Comparison of ENCODE assay signal across 8 cellular contexts in the genomic region with DNA sequence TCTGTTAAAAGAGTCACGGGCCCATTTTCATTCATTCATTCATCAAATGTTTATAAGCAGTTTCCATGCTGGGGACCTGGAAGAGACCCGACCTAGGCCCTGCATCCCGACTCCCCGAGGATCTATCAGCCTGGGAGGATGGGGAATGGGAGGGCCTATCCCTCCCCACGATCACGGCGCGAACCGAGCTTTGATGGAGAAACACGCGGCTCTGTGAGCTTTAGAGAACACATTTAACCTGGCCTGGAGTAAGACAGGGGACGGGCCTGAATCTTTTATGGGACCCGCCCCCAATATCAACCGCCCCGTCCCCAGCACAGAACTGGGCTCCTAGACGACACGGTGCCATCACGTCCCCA. TPM values are rescaled to one million over a fixed set of nuclear protein-coding genes. Genes with fewer than 3 reads are reported as not detected.
A peak's percentile ranks its signal among the peaks of the same experiment; 100 is the strongest.
DNase-seq lines count a peak whose midpoint lies in the region; ATAC-seq and TF ChIP-seq lines count a peak whose summit lies in the region.

No MANE protein-coding gene starts in this region.

- WGBS in SK-N-SH (ENCODE audit: low lambda C conversion rate), result 2% methylated on average over 15 of the region's 18 CpGs
- 6 to 15% (median 9%) methylated on average over 15 to 18 of the region's 18 CpGs for WGBS in stomach, 5 donors

- H3F3A ChIP-seq in SK-N-SH (replicated peaks; ENCODE audit: insufficient read depth), result peaks cover under 1% of the 10 kb centered on the region

- H4K20me1 ChIP-seq in SK-N-SH (ENCODE audit: insufficient read depth), result no peaks in the 10 kb centered on the region

- no peaks in the 10 kb centered on the region for H3K9me2 ChIP-seq in SK-N-SH

- peaks cover 21% of the 10 kb centered on the region for H3K4me1 Mint-ChIP-seq in activated T-helper 1 cell treated with anti-CD3 and anti-CD28 coated beads, Interleukin-12 subunit alpha, Interleukin-12 subunit beta, Interleukin-2, Interleukin-4 antibody, amounts not matched to agents 30 ng/mL and 10 ng/mL and 1 ng/mL, durations not matched to agents 14 hours and 24 hours and 36 hours (ENCODE audit: low read depth)

- H3K9ac ChIP-seq in SK-N-SH (no peak overlapping the region), iPS-18a (ENCODE audit: low read length) (no peak overlapping the region)

- ATAC-seq in SK-N-SH treated with all-trans-retinoic acid at 6 μM for 48 hours (no peak), GM18858 (IDR thresholded peaks at IDR 0.05; ENCODE audit: unreplicated experiment) (no peak)

- peak overlapping the region; percentile 82 for H3K4me3 Mint-ChIP-seq in activated T-helper 1 cell treated with anti-CD3 and anti-CD28 coated beads, Interleukin-12 subunit alpha, Interleukin-12 subunit beta, Interleukin-2, Interleukin-4 antibody, amounts not matched to agents 30 ng/mL and 10 ng/mL and 1 ng/mL, durations not matched to agents 14 hours and 24 hours and 36 hours

- peak overlapping the region; percentile 88; the same call in 1 of the 2 replicates for H2AFZ ChIP-seq in SK-N-SH (ENCODE audit: low read depth)

- intact Hi-C loops in activated T-helper 1 cell treated with anti-CD3 and anti-CD28 coated beads, Interleukin-12 subunit alpha, Interleukin-12 subunit beta, Interleukin-2, Interleukin-4 antibody, amounts not matched to agents 30 ng/mL and 10 ng/mL and 1 ng/mL, durations not matched to agents 14 hours and 24 hours and 36 hours (cut with micrococcal nuclease), result loop anchor here (1.0 kb wide), 10 partner anchors 22 to 434 kb away; a partner anchor contains a TSS
- intact Hi-C loops in stomach (cut with DNase I; ENCODE audit: low total_unique reads), result no loop called here

- DNase-seq in SK-N-SH (no peak), stomach (no peak), Kasumi-1 (lab: John Stamatoyannopoulos, UW) (no peak), glomerular visceral epithelial cell (ENCODE audit: extremely low spot score) (no peak)
- DNase-seq in activated T-helper 1 cell treated with anti-CD3 and anti-CD28 coated beads, Interleukin-12 subunit alpha, Interleukin-12 subunit beta, Interleukin-2, Interleukin-4 antibody, amounts not matched to agents 30 ng/mL and 10 ng/mL and 1 ng/mL, durations not matched to agents 14 hours and 24 hours and 36 hours (ENCODE audit: low spot score), result no peak

- peaks cover 4% of the 10 kb centered on the region; the same call in 1 of the 2 replicates for H3K79me2 ChIP-seq in SK-N-SH (ENCODE audit: insufficient read depth)

- no peak overlapping the region for H3K27ac ChIP-seq in SK-N-SH (ENCODE audit: low read depth in 2 of 2, low read length in 1 of 2)
- H3K27ac ChIP-seq in iPS-18a (ENCODE audit: low read length), result no peak overlapping the region
- H3K27ac ChIP-seq in stomach, result peak overlapping the region in 4 of 5 donors; percentile 47 to 82 (median 64)

- H3K9me3 Mint-ChIP-seq in activated T-helper 1 cell treated with anti-CD3 and anti-CD28 coated beads, Interleukin-12 subunit alpha, Interleukin-12 subunit beta, Interleukin-2, Interleukin-4 antibody, amounts not matched to agents 30 ng/mL and 10 ng/mL and 1 ng/mL, durations not matched to agents 14 hours and 24 hours and 36 hours, result no peaks in the 10 kb centered on the region

- peak overlapping the region; percentile 72 for H3K4me2 ChIP-seq in SK-N-SH

- CTCF ChIA-PET in SK-N-SH (lab: Yijun Ruan, JAX), result interaction anchor here (1.2 to 2.1 kb wide), 2 partner anchors 24 to 100 kb away, joined by 3 to 11 read pairs; no protein-coding TSS in a partner anchor

- H3K27me3 ChIP-seq in SK-N-SH (ENCODE audit: insufficient read depth) (peaks cover 32% of the 10 kb centered on the region), iPS-18a (ENCODE audit: control insufficient read depth, insufficient read depth, low read length) (peaks cover 17% of the 10 kb centered on the region), stomach (peaks cover 0 to 11% (median 0%) of the 10 kb centered on the region in 3 donors)

- peaks cover 15% of the 10 kb centered on the region for H3K27me3 Mint-ChIP-seq in activated T-helper 1 cell treated with anti-CD3 and anti-CD28 coated beads, Interleukin-12 subunit alpha, Interleukin-12 subunit beta, Interleukin-2, Interleukin-4 antibody, amounts not matched to agents 30 ng/mL and 10 ng/mL and 1 ng/mL, durations not matched to agents 14 hours and 24 hours and 36 hours (ENCODE audit: insufficient read depth)

- TF ChIP-seq EP300 in SK-N-SH (IDR thresholded peaks at IDR 0.05; ENCODE audit: borderline replicate concordance in 1 of 2, low read depth in 1 of 2, low read length in 1 of 2), result no peak
- TF ChIP-seq EP300 in stomach (IDR thresholded peaks at IDR 0.05), result no peak

- TF ChIP-seq CTCF in SK-N-SH (IDR thresholded peaks at IDR 0.05) (no peak), stomach (IDR thresholded peaks at IDR 0.05) (no peak)

- H3K4me3 ChIP-seq in SK-N-SH (ENCODE audit: low read depth in 2 of 2, low read length in 1 of 2) (peak overlapping the region; percentile 42 to 46), iPS-18a (ENCODE audit: low read length) (peak overlapping the region; percentile 66), stomach (peak overlapping the region; percentile 30 to 99 (median 88))

- TF ChIP-seq POLR2A in stomach (IDR thresholded peaks at IDR 0.05), result no peak

- no peaks in the 10 kb centered on the region for H3K9me3 ChIP-seq in SK-N-SH
- no peaks in the 10 kb centered on the region for H3K9me3 ChIP-seq in iPS-18a (ENCODE audit: control insufficient read depth, low read depth, low read length)
- H3K9me3 ChIP-seq in stomach, result no peaks in the 10 kb centered on the region

- TF ChIP-seq RAD21 in SK-N-SH (IDR thresholded peaks at IDR 0.05; ENCODE audit: low read length), result no peak

- POLR2A ChIA-PET in SK-N-SH (lab: Yijun Ruan, JAX), result no interaction called here

- H3K27ac Mint-ChIP-seq in activated T-helper 1 cell treated with anti-CD3 and anti-CD28 coated beads, Interleukin-12 subunit alpha, Interleukin-12 subunit beta, Interleukin-2, Interleukin-4 antibody, amounts not matched to agents 30 ng/mL and 10 ng/mL and 1 ng/mL, durations not matched to agents 14 hours and 24 hours and 36 hours, result peak overlapping the region; percentile 69

- H3K4me1 ChIP-seq in SK-N-SH (ENCODE audit: control insufficient read depth in 1 of 2, insufficient read depth in 2 of 2, low read depth in 1 of 2, low read length in 1 of 2), result peaks cover 0 to 7% of the 10 kb centered on the region in 2 experiments; a peak in 1 of 4 replicates
- H3K4me1 ChIP-seq in iPS-18a (ENCODE audit: control insufficient read depth, low read depth, low read length), result peaks cover 4% of the 10 kb centered on the region
- peaks cover 13 to 46% (median 43%) of the 10 kb centered on the region in 4 donors for H3K4me1 ChIP-seq in stomach

- H3K36me3 ChIP-seq in SK-N-SH (replicated peaks in 1 of 2; ENCODE audit: control insufficient read depth in 1 of 2, insufficient read depth in 2 of 2, low read length in 1 of 2) (no peaks in the 10 kb centered on the region), iPS-18a (ENCODE audit: control insufficient read depth, low read depth, low read length) (no peaks in the 10 kb centered on the region), stomach (no peaks in the 10 kb centered on the region)

- no peaks in the 10 kb centered on the region for H3K36me3 Mint-ChIP-seq in activated T-helper 1 cell treated with anti-CD3 and anti-CD28 coated beads, Interleukin-12 subunit alpha, Interleukin-12 subunit beta, Interleukin-2, Interleukin-4 antibody, amounts not matched to agents 30 ng/mL and 10 ng/mL and 1 ng/mL, durations not matched to agents 14 hours and 24 hours and 36 hours (ENCODE audit: low read depth)

TF ChIP-seq in SK-N-SH treated with all-trans-retinoic acid at 6 μM for 48 hours, 23 proteins besides CTCF, POLR2A, EP300 and RAD21 (continues in another document):
- no peak for TF ChIP-seq ZC3H10 (CRISPR knock-in tag; IDR thresholded peaks at IDR 0.05)
- TF ChIP-seq, protein P1, sequence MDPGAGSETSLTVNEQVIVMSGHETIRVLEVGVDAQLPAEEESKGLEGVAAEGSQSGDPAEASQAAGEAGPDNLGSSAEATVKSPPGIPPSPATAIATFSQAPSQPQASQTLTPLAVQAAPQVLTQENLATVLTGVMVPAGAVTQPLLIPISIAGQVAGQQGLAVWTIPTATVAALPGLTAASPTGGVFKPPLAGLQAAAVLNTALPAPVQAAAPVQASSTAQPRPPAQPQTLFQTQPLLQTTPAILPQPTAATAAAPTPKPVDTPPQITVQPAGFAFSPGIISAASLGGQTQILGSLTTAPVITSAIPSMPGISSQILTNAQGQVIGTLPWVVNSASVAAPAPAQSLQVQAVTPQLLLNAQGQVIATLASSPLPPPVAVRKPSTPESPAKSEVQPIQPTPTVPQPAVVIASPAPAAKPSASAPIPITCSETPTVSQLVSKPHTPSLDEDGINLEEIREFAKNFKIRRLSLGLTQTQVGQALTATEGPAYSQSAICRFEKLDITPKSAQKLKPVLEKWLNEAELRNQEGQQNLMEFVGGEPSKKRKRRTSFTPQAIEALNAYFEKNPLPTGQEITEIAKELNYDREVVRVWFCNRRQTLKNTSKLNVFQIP (CRISPR knock-in tag; IDR thresholded peaks at IDR 0.05; ENCODE audit: borderline replicate concordance, low read depth), result no peak
- TF ChIP-seq TOX (CRISPR knock-in tag; IDR thresholded peaks at IDR 0.05; ENCODE audit: borderline replicate concordance), result no peak

RNA-seq across cellular contexts. Expression of a gene that starts 0.9 kb away (rescaled TPM):
- 8.5 and 9.7 TPM in 2 replicates for polyA plus RNA-seq in SK-N-SH (2012; rRNA removed)
- polyA plus RNA-seq in SK-N-SH (2012; cell fraction: cytosol; rRNA removed), result 4.9 and 8.5 TPM in 2 replicates
- 16.4 and 17.9 TPM in 2 replicates for polyA plus RNA-seq in SK-N-SH (2012; cell fraction: nucleus; rRNA removed)
- total RNA-seq in activated T-helper 1 cell treated with anti-CD3 and anti-CD28 coated beads, Interleukin-12 subunit alpha, Interleukin-12 subunit beta, Interleukin-2, Interleukin-4 antibody, amounts not matched to agents 30 ng/mL and 10 ng/mL and 1 ng/mL, durations not matched to agents 14 hours and 24 hours and 36 hours, result 4.4 TPM in 2 replicates
- total RNA-seq in stomach, result 10 to 100 TPM in 2 of 5 donors, 1 to 10 TPM in 3; 4.9 to 31.6 (median 9.3) TPM
- 1 to 10 TPM; 5.1 to 8.2 (median 7.8) TPM for polyA plus RNA-seq in stomach

RNA-seq across cellular contexts. Expression of a gene that starts 45.0 kb away (rescaled TPM):
- polyA plus RNA-seq in SK-N-SH (2012; rRNA removed), result 0.10 and 0.18 TPM in 2 replicates
- polyA plus RNA-seq in SK-N-SH (2012; cell fraction: cytosol; rRNA removed), result 0.23 and 0.29 TPM in 2 replicates
- 1.1 and 1.5 TPM in 2 replicates for polyA plus RNA-seq in SK-N-SH (2012; cell fraction: nucleus; rRNA removed)
- total RNA-seq in activated T-helper 1 cell treated with anti-CD3 and anti-CD28 coated beads, Interleukin-12 subunit alpha, Interleukin-12 subunit beta, Interleukin-2, Interleukin-4 antibody, amounts not matched to agents 30 ng/mL and 10 ng/mL and 1 ng/mL, durations not matched to agents 14 hours and 24 hours and 36 hours, result 0.05 and 0.17 TPM in 2 replicates
- under 1 TPM in 1 of 5 donors, not detected in 4; 0.18 TPM for total RNA-seq in stomach
- polyA plus RNA-seq in stomach, result under 1 TPM; 0.45 to 0.61 (median 0.50) TPM

RNA-seq across cellular contexts. Expression of a gene that starts 59.2 kb away (rescaled TPM):
- polyA plus RNA-seq in SK-N-SH (2012; rRNA removed) (0.02 and 0.23 TPM in 2 replicates), stomach (1 to 10 TPM in 2 of 3 donors, under 1 TPM in 1; 0.93 to 2.1 (median 1.7) TPM)
- 0.03 and 0.16 TPM in 2 replicates for polyA plus RNA-seq in SK-N-SH (2012; cell fraction: cytosol; rRNA removed)
- 0.08 and 0.15 TPM in 2 replicates for polyA plus RNA-seq in SK-N-SH (2012; cell fraction: nucleus; rRNA removed)
- not detected in 2 replicates for total RNA-seq in activated T-helper 1 cell treated with anti-CD3 and anti-CD28 coated beads, Interleukin-12 subunit alpha, Interleukin-12 subunit beta, Interleukin-2, Interleukin-4 antibody, amounts not matched to agents 30 ng/mL and 10 ng/mL and 1 ng/mL, durations not matched to agents 14 hours and 24 hours and 36 hours
- total RNA-seq in stomach, result 10 to 100 TPM in 1 of 5 donors, 1 to 10 TPM in 2, under 1 TPM in 1, not detected in 1; 0.58 to 12.5 (median 2.5) TPM

Comparison
In these comparisons a context has a peak if more than half of its experiments do, and no peak if none do; other contexts are left out.
1. H3K27ac ChIP-seq: peak in stomach (4 of 5); none in SK-N-SH (0 of 2) and iPS-18a (single experiment).
2. Peak in every context shown above with its lines, with median percentiles within 50 percentile points of each other: H3K4me3 ChIP-seq.